In the genomic region with DNA sequence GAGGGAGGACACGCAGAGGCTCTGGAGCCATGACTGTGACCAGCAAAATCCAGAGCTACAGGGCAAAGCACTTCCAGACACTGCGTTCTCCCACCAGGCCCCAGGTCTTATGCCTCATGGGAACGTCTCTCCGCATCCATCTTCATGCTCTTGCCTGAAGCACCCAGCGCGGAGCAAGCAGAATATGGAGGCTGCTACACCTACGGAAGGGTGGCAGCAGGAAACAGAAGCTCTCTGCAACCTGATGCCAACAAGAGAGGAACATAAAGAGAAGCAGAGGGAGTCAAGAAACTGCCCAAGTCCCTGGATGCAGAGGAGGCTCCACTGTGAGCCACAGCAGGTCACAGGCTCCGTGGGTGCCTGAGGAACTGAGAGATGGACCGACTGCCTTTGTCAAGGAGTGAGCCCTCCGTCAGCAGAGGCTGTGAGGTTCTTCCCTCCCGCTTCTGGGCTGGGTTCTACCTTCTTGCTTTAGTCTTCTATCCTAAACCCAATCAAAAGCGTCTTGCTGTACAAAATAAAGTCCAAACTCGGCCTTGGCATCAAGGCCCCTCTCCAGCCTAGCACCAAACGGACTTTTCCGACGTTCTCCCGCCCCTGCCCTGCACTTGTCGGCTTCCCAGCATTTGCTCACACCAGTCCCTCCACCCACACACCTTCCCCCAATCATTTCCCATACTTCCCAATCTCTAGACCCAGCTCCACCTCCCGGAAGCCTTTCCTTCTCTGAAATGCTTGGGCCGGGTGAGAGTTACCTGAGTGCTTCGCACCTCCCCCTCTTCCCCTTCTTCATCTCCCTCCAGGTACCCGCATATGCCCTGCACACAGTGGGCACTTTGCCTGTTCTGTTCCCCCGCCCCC, we compare ENCODE assay signal across 8 cellular contexts. TPM values are rescaled to one million over a fixed set of nuclear protein-coding genes. Genes with fewer than 3 reads are reported as not detected.
A peak's percentile ranks its signal among the peaks of the same experiment; 100 is the strongest.
DNase-seq lines count a peak whose midpoint lies in the region; ATAC-seq and TF ChIP-seq lines count a peak whose summit lies in the region.

No MANE protein-coding gene starts in this region.

- ATAC-seq in SK-N-SH treated with all-trans-retinoic acid at 6 μM for 48 hours (no peak), HG03039 (IDR thresholded peaks at IDR 0.05; ENCODE audit: unreplicated experiment) (no peak)

- H3K9me3 ChIP-seq in SK-N-SH: no peaks in the 10 kb centered on the region
- H3K9me3 ChIP-seq in iPS DF 6.9 (ENCODE audit: control insufficient read depth, insufficient read depth, low read length): 0 out of 2 replicates have a peak, but pooled peaks cover 1% of the 10 kb centered on the region

- peaks cover 0 to 28% of the 10 kb centered on the region in 2 experiments; a peak in 1 of 4 replicates for H3K4me1 ChIP-seq in SK-N-SH (ENCODE audit: control insufficient read depth in 1 of 2, insufficient read depth in 2 of 2, low read depth in 1 of 2, low read length in 1 of 2)
- no peaks in the 10 kb centered on the region; the same call in none of the 2 replicates for H3K4me1 ChIP-seq in iPS DF 6.9 (ENCODE audit: control insufficient read depth, insufficient read depth, low read length)

- CTCF ChIA-PET in SK-N-SH (lab: Yijun Ruan, JAX): interaction anchor here (1.3 to 3.3 kb wide), 6 partner anchors 12 to 111 kb away, joined by 3 to 12 read pairs (median 7); no protein-coding TSS in a partner anchor

- H3K36me3 Mint-ChIP-seq in activated T-helper 2 cell treated with anti-CD3 and anti-CD28 coated beads, Interferon-gamma antibody, Interleukin-2, Interleukin-4, amounts not matched to agents 10 μg/mL and 5 μg/mL and 100 μg/mL, durations not matched to agents 14 hours and 24 hours and 36 hours (ENCODE audit: low read depth): peaks cover 54% of the 10 kb centered on the region

- WGBS in SK-N-SH (ENCODE audit: low lambda C conversion rate): 59% methylated on average over 23 of the region's 23 CpGs
- WGBS in iPS DF 6.9 (ENCODE audit: insufficient coverage, insufficient read length): no CpG with 5 or more reads among the region's 23 CpGs

- H3K27me3 ChIP-seq in SK-N-SH (ENCODE audit: insufficient read depth): no peaks in the 10 kb centered on the region
- no peaks in the 10 kb centered on the region for H3K27me3 ChIP-seq in iPS DF 6.9 (ENCODE audit: control insufficient read depth, insufficient read depth, low read length)

- no peak for TF ChIP-seq EP300 in SK-N-SH (IDR thresholded peaks at IDR 0.05; ENCODE audit: borderline replicate concordance in 1 of 2, low read depth in 1 of 2, low read length in 1 of 2)

- POLR2A ChIA-PET in SK-N-SH (lab: Yijun Ruan, JAX): no interaction called here

- no peaks in the 10 kb centered on the region for H3K79me2 ChIP-seq in SK-N-SH (ENCODE audit: insufficient read depth)

- H4K20me1 ChIP-seq in SK-N-SH (ENCODE audit: insufficient read depth): no peaks in the 10 kb centered on the region

- peak overlapping the region; percentile 92; the same call in 1 of the 2 replicates for H2AFZ ChIP-seq in SK-N-SH (ENCODE audit: low read depth)

- H3K27ac Mint-ChIP-seq in activated T-helper 2 cell treated with anti-CD3 and anti-CD28 coated beads, Interferon-gamma antibody, Interleukin-2, Interleukin-4, amounts not matched to agents 10 μg/mL and 5 μg/mL and 100 μg/mL, durations not matched to agents 14 hours and 24 hours and 36 hours: peak overlapping the region; percentile 89

- no peak for TF ChIP-seq RAD21 in SK-N-SH (IDR thresholded peaks at IDR 0.05; ENCODE audit: low read length)

- TF ChIP-seq POLR2A in NB4 (IDR thresholded peaks at IDR 0.05; ENCODE audit: extremely low read depth, insufficient read length): no peak

- peaks cover 4% of the 10 kb centered on the region for H3K27me3 Mint-ChIP-seq in activated T-helper 2 cell treated with anti-CD3 and anti-CD28 coated beads, Interferon-gamma antibody, Interleukin-2, Interleukin-4, amounts not matched to agents 10 μg/mL and 5 μg/mL and 100 μg/mL, durations not matched to agents 14 hours and 24 hours and 36 hours (ENCODE audit: low read depth)

- H3K4me2 ChIP-seq in SK-N-SH: peak overlapping the region; percentile 92

- H3K27ac ChIP-seq in SK-N-SH (ENCODE audit: low read depth in 2 of 2, low read length in 1 of 2): no peak overlapping the region; a peak in 1 of 4 replicates
- no peak overlapping the region for H3K27ac ChIP-seq in iPS DF 6.9 (ENCODE audit: low read length)

- no peaks in the 10 kb centered on the region for H3F3A ChIP-seq in SK-N-SH (replicated peaks; ENCODE audit: insufficient read depth)

- no peak overlapping the region for H3K9ac ChIP-seq in SK-N-SH

- H3K4me3 Mint-ChIP-seq in activated T-helper 2 cell treated with anti-CD3 and anti-CD28 coated beads, Interferon-gamma antibody, Interleukin-2, Interleukin-4, amounts not matched to agents 10 μg/mL and 5 μg/mL and 100 μg/mL, durations not matched to agents 14 hours and 24 hours and 36 hours (ENCODE audit: low read depth): peak overlapping the region; percentile 93

- H3K36me3 ChIP-seq in SK-N-SH (replicated peaks in 1 of 2; ENCODE audit: control insufficient read depth in 1 of 2, insufficient read depth in 2 of 2, low read length in 1 of 2) (no peaks in the 10 kb centered on the region), iPS DF 6.9 (ENCODE audit: control insufficient read depth, insufficient read depth, low read length) (peaks cover 12% of the 10 kb centered on the region)

- intact Hi-C loops in activated T-helper 2 cell treated with anti-CD3 and anti-CD28 coated beads, Interferon-gamma antibody, Interleukin-2, Interleukin-4, amounts not matched to agents 10 μg/mL and 5 μg/mL and 100 μg/mL, durations not matched to agents 14 hours and 24 hours and 36 hours (cut with micrococcal nuclease): loop anchor here (2.0 kb wide), 1 partner anchor 479 kb away; a partner anchor contains a TSS

- no peaks in the 10 kb centered on the region for H3K9me2 ChIP-seq in SK-N-SH

- DNase-seq in SK-N-SH (peak; percentile 51), NB4 (ENCODE audit: low read depth) (no peak), iPS DF 6.9 (ENCODE audit: low read depth, low spot score) (no peak), skeletal muscle cell (ENCODE audit: low read depth) (no peak), HuH-7.5 (ENCODE audit: low spot score) (no peak)
- DNase-seq in activated T-helper 2 cell treated with anti-CD3 and anti-CD28 coated beads, Interferon-gamma antibody, Interleukin-2, Interleukin-4, amounts not matched to agents 10 μg/mL and 5 μg/mL and 100 μg/mL, durations not matched to agents 14 hours and 24 hours and 36 hours (ENCODE audit: low spot score): no peak

- H3K9me3 Mint-ChIP-seq in activated T-helper 2 cell treated with anti-CD3 and anti-CD28 coated beads, Interferon-gamma antibody, Interleukin-2, Interleukin-4, amounts not matched to agents 10 μg/mL and 5 μg/mL and 100 μg/mL, durations not matched to agents 14 hours and 24 hours and 36 hours: peaks cover 4% of the 10 kb centered on the region

- peak overlapping the region; percentile 77 to 78 for H3K4me3 ChIP-seq in SK-N-SH (ENCODE audit: low read depth in 2 of 2, low read length in 1 of 2)
- peak overlapping the region; percentile 88 for H3K4me3 ChIP-seq in NB4 (ENCODE audit: low read depth, low read length)
- H3K4me3 ChIP-seq in iPS DF 6.9 (ENCODE audit: low read length): peak overlapping the region; percentile 72
- peak overlapping the region; percentile 69 for H3K4me3 ChIP-seq in skeletal muscle cell (ENCODE audit: low read depth, low read length)

- peaks cover 55% of the 10 kb centered on the region for H3K4me1 Mint-ChIP-seq in activated T-helper 2 cell treated with anti-CD3 and anti-CD28 coated beads, Interferon-gamma antibody, Interleukin-2, Interleukin-4, amounts not matched to agents 10 μg/mL and 5 μg/mL and 100 μg/mL, durations not matched to agents 14 hours and 24 hours and 36 hours (ENCODE audit: low read depth)

- TF ChIP-seq CTCF in SK-N-SH (IDR thresholded peaks at IDR 0.05): no peak
- TF ChIP-seq CTCF in NB4 (IDR thresholded peaks at IDR 0.05; ENCODE audit: low read depth, low read length): no peak

TF ChIP-seq in SK-N-SH, 30 proteins besides CTCF, POLR2A, EP300 and RAD21 (continues in another document):
- TF ChIP-seq TAF1 (IDR thresholded peaks at IDR 0.05; ENCODE audit: borderline replicate concordance, low read depth, low read length): no peak
- no peak for TF ChIP-seq SMC3 (IDR thresholded peaks at IDR 0.05; ENCODE audit: low read depth, low read length)
- no peak for TF ChIP-seq GABPA (IDR thresholded peaks at IDR 0.05; ENCODE audit: low read depth)
- TF ChIP-seq RXRA (IDR thresholded peaks at IDR 0.05; ENCODE audit: borderline replicate concordance, low read depth): no peak
- TF ChIP-seq NRF1 (IDR thresholded peaks at IDR 0.05; ENCODE audit: low read depth, low read length): no peak
- TF ChIP-seq SIN3A (IDR thresholded peaks at IDR 0.05; ENCODE audit: borderline replicate concordance, low read depth, low read length): no peak
- no peak for TF ChIP-seq CHD2 (IDR thresholded peaks at IDR 0.05; ENCODE audit: low read length, partially characterized antibody)
- no peak for TF ChIP-seq RFX5 (IDR thresholded peaks at IDR 0.05; ENCODE audit: low read length)

TF ChIP-seq in SK-N-SH treated with all-trans-retinoic acid at 6 μM for 48 hours, 23 proteins besides CTCF, POLR2A, EP300 and RAD21:
- TF ChIP-seq BACH2 (CRISPR knock-in tag; IDR thresholded peaks at IDR 0.05; ENCODE audit: borderline replicate concordance) (no peak), ARNTL (CRISPR knock-in tag; IDR thresholded peaks at IDR 0.05; ENCODE audit: borderline replicate concordance, low read depth) (no peak), ZC3H10 (CRISPR knock-in tag; IDR thresholded peaks at IDR 0.05) (no peak)

RNA-seq across cellular contexts. Expression of a gene that starts 0.9 kb away (rescaled TPM):
- 4.3 and 7.1 TPM in 2 replicates for polyA plus RNA-seq in SK-N-SH (2012; rRNA removed)
- 3.5 and 5.3 TPM in 2 replicates for polyA plus RNA-seq in SK-N-SH (2012; cell fraction: cytosol; rRNA removed)
- polyA plus RNA-seq in SK-N-SH (2012; cell fraction: nucleus; rRNA removed): 3.1 and 4.0 TPM in 2 replicates
- 223 and 231 TPM in 2 replicates for total RNA-seq in activated T-helper 2 cell treated with anti-CD3 and anti-CD28 coated beads, Interferon-gamma antibody, Interleukin-2, Interleukin-4, amounts not matched to agents 10 μg/mL and 5 μg/mL and 100 μg/mL, durations not matched to agents 14 hours and 24 hours and 36 hours
